In genomic region chr11:63602842-63603518, GRCh38 we compare ENCODE assay signal across 11 cellular contexts. TPM values are rescaled to one million over a fixed set of nuclear protein-coding genes. Genes with fewer than 3 reads are reported as not detected.
A peak's percentile ranks its signal among the peaks of the same experiment; 100 is the strongest.
DNase-seq lines count a peak whose midpoint lies in the region; ATAC-seq and TF ChIP-seq lines count a peak whose summit lies in the region.
"Not testable (repeated sequence)": the region's sequence is repeated elsewhere in the genome, so short reads cannot be mapped to it uniquely, and the experiment has no call there.
"Had no signal": no experiment of that assay in that cellular context is flagged by ENCODE, and none has a peak within 500 bp of the region (broad histone marks: within the 10 kb centered on the region; RNA-seq: fewer than 3 reads in every experiment).

No MANE protein-coding gene starts in this region.

- intact Hi-C loops in body of pancreas (cut with DNase I): not testable (repeated sequence)

- 63 to 68% methylated on average over 9 of the region's 9 CpGs for WGBS in body of pancreas, 2 donors

- CTCF ChIA-PET in WTC11 (lab: Charles Lee): interaction anchor here (1.8 to 2.0 kb wide), 2 partner anchors 95 kb away, joined by 5 read pairs; no protein-coding TSS in a partner anchor

- not testable (repeated sequence) for H3K9me3 ChIP-seq in body of pancreas; neuron (ENCODE audit: low read length)

- not testable (repeated sequence) for H3K36me3 ChIP-seq in KMS-11 (ENCODE audit: insufficient read depth); body of pancreas (replicated peaks in 1 of 2; ENCODE audit: insufficient read depth in 1 of 2, low read depth in 2 of 2); neuron (ENCODE audit: insufficient read depth, low read length)

- not testable (repeated sequence) for H3K79me2 ChIP-seq in KMS-11 (ENCODE audit: insufficient read depth, low read depth)

- H3K4me1 Mint-ChIP-seq in WTC11: peaks cover 26% of the 10 kb centered on the region

- H3K27ac Mint-ChIP-seq in WTC11: peak overlapping the region; percentile 69

- not testable (repeated sequence) for H3K27me3 Mint-ChIP-seq in WTC11 (ENCODE audit: low read depth)

- not testable (repeated sequence) for TF ChIP-seq CTCF in KMS-11 (conservative IDR thresholded peaks at IDR 0.05; ENCODE audit: low read depth, low read length); WTC11 (IDR thresholded peaks at IDR 0.05); body of pancreas (IDR thresholded peaks at IDR 0.05); fibroblast of pulmonary artery (IDR thresholded peaks at IDR 0.05; ENCODE audit: low read length, missing control alignments)

- not testable (repeated sequence) for ATAC-seq in WTC11
- ATAC-seq in body of pancreas: peak; percentile 30
- peak; percentile 46 for ATAC-seq in stimulated activated naive CD8-positive, alpha-beta T cell treated with anti-CD3 and anti-CD28 coated beads, Interleukin-15, Interleukin-2, amounts not matched to agents 100 U/mL and 50 U/mL, for 24 hours

- H2AFZ ChIP-seq in KMS-11 (ENCODE audit: low read depth): peak overlapping the region; percentile 30; the same call in 1 of the 2 replicates
- H2AFZ ChIP-seq in neuron (ENCODE audit: low read depth, low read length): peak overlapping the region; percentile 46

- H4K20me1 ChIP-seq in KMS-11 (ENCODE audit: insufficient read depth): not testable (repeated sequence)

- not testable (repeated sequence) for H3K4me3 ChIP-seq in KMS-11 (IDR thresholded peaks at IDR 0.05; ENCODE audit: insufficient read depth, low read depth, low read length); body of pancreas; fibroblast of pulmonary artery (replicated peaks; ENCODE audit: low read depth, low read length); neuron (ENCODE audit: low read length)

- not testable (repeated sequence) for H3K27me3 ChIP-seq in KMS-11 (ENCODE audit: insufficient read depth, low read depth); body of pancreas; neuron (ENCODE audit: insufficient read depth, low read length)

- H3K27ac ChIP-seq in KMS-11: not testable (repeated sequence)
- H3K27ac ChIP-seq in body of pancreas: peak overlapping the region in 3 of 4 donors; percentile 34 to 40 (median 38)

- H3K36me3 Mint-ChIP-seq in WTC11: peaks cover 22% of the 10 kb centered on the region

- not testable (repeated sequence) for H3K4me2 ChIP-seq in KMS-11

- H3K9ac ChIP-seq in KMS-11: not testable (repeated sequence)

- POLR2A ChIA-PET in WTC11 (lab: Charles Lee): not testable (repeated sequence)

- H3K9me3 Mint-ChIP-seq in WTC11: not testable (repeated sequence)

- not testable (repeated sequence) for H3K4me1 ChIP-seq in KMS-11 (ENCODE audit: low read depth, poor library complexity, severe bottlenecking)
- peaks cover 15% of the 10 kb centered on the region for H3K4me1 ChIP-seq in body of pancreas
- peaks cover 16% of the 10 kb centered on the region for H3K4me1 ChIP-seq in neuron (ENCODE audit: insufficient read depth, low read length)

- DNase-seq in WTC11 (ENCODE audit: low spot score); stimulated activated naive CD8-positive, alpha-beta T cell treated with anti-CD3 and anti-CD28 coated beads, Interleukin-15, Interleukin-2, amounts not matched to agents 100 U/mL and 50 U/mL, for 24 hours: not testable (repeated sequence)
- DNase-seq in body of pancreas (peak in 1 of 4 donors; percentile 12), fibroblast of pulmonary artery (ENCODE audit: low read depth) (peak; percentile 82), inferior parietal cortex (ENCODE audit: extremely low spot score) (peak; percentile 90)

- TF ChIP-seq POLR2A in body of pancreas (IDR thresholded peaks at IDR 0.05): not testable (repeated sequence)

- H3K4me3 Mint-ChIP-seq in WTC11: not testable (repeated sequence)

RNA-seq across cellular contexts. Expression of gene PLAAT3, which starts 11.3 kb away (rescaled TPM):
- 143 to 160 TPM (median 146 TPM) in 3 replicates for total RNA-seq in WTC11 (2021)
- 10 to 100 TPM; 22.6 to 55.0 TPM for total RNA-seq in body of pancreas

RNA-seq across cellular contexts. Expression of gene PLAAT2, which starts 39.8 kb away (rescaled TPM):
- total RNA-seq in WTC11 (2021): 0.25 to 0.66 TPM (median 0.55 TPM) in 3 replicates
- not detected for total RNA-seq in body of pancreas
- total RNA-seq: activated CD4-positive, alpha-beta T cell treated with anti-CD3 and anti-CD28 coated beads for 36 hours; OCI-LY7; renal cortical epithelial cell; SJCRH30 had no signal
